ENCODE assay signal across 16 cellular contexts in genomic region chrX:46597208-46597607, GRCh38. TPM values are rescaled to one million over a fixed set of nuclear protein-coding genes. Genes with fewer than 3 reads are reported as not detected.
DNase-seq lines count a peak whose midpoint lies in the region; ATAC-seq and TF ChIP-seq lines count a peak whose summit lies in the region.
"Had no signal": no experiment of that assay in that cellular context is flagged by ENCODE, and none has a peak within 500 bp of the region (broad histone marks: within the 10 kb centered on the region; RNA-seq: fewer than 3 reads in every experiment).

No MANE protein-coding gene starts in this region.

- no peak overlapping the region for H3K4ac ChIP-seq in trophoblast cell (ENCODE audit: low read depth, low read length)

- no peak for TF ChIP-seq CTCF in heart left ventricle (IDR thresholded peaks at IDR 0.05)

- H3K23ac ChIP-seq in trophoblast cell (ENCODE audit: low read length), result no peak overlapping the region

- H3K36me3 ChIP-seq in heart left ventricle (no peaks in the 10 kb centered on the region), trophoblast cell (ENCODE audit: control insufficient read depth in 1 of 2, insufficient read depth in 2 of 2, low read length in 2 of 2) (no peaks in the 10 kb centered on the region)

- no peak overlapping the region for H3K9ac ChIP-seq in trophoblast cell (ENCODE audit: low read length)
- H3K9ac ChIP-seq: GM23248 had no signal

- H3K4me2 ChIP-seq in trophoblast cell (ENCODE audit: low read length), result no peak overlapping the region
- H3K4me2 ChIP-seq: A549 had no signal

- intact Hi-C loops in activated naive CD4-positive, alpha-beta T cell treated with anti-CD3 and anti-CD28 coated beads for 36 hours (cut with micrococcal nuclease), result no loop called here
- intact Hi-C loops in right cardiac atrium (cut with DNase I) (no loop called here), heart left ventricle (cut with DNase I) (loop anchor here in 1 of 10 donors (5.0 kb wide), 1 partner anchor 35 kb away; no protein-coding TSS in a partner anchor)
- intact Hi-C loops in dendritic cell treated with granulocyte-macrophage colony-stimulating factor and Interleukin-4, amounts not matched to agents 40 ng/mL and 50 ng/mL, for 4 days (cut with micrococcal nuclease), result no loop called here

- CTCF ChIA-PET in activated naive CD4-positive, alpha-beta T cell treated with anti-CD3 and anti-CD28 coated beads, Interleukin-2, amount 10 ng/mL, durations not matched to agents 7 days and 5 days (lab: Charles Lee), result no interaction called here
- CTCF ChIA-PET in activated naive CD4-positive, alpha-beta T cell treated with anti-CD3 and anti-CD28 coated beads for 36 hours (lab: Charles Lee), result no interaction called here

- H3K27me3 ChIP-seq in right cardiac atrium (ENCODE audit: control insufficient read depth, insufficient read depth), result no peaks in the 10 kb centered on the region
- no peaks in the 10 kb centered on the region for H3K27me3 ChIP-seq in heart left ventricle
- no peaks in the 10 kb centered on the region for H3K27me3 ChIP-seq in trophoblast cell (ENCODE audit: insufficient read depth, low read length)

- ATAC-seq in right cardiac atrium, result no peak
- ATAC-seq in heart left ventricle, result no peak
- ATAC-seq: A549, HepG2 had no signal

- no peaks in the 10 kb centered on the region for H3K27me3 Mint-ChIP-seq in activated naive CD4-positive, alpha-beta T cell treated with anti-CD3 and anti-CD28 coated beads, Interleukin-2, amount 10 ng/mL, durations not matched to agents 7 days and 5 days
- H3K27me3 Mint-ChIP-seq in activated naive CD4-positive, alpha-beta T cell treated with anti-CD3 and anti-CD28 coated beads for 36 hours (ENCODE audit: low read depth), result no peaks in the 10 kb centered on the region
- H3K27me3 Mint-ChIP-seq in dendritic cell treated with granulocyte-macrophage colony-stimulating factor and Interleukin-4, amounts not matched to agents 40 ng/mL and 50 ng/mL, for 4 days, result no peaks in the 10 kb centered on the region
- H3K27me3 Mint-ChIP-seq: CD4-positive, alpha-beta T cell had no signal

- H2AFZ ChIP-seq in trophoblast cell (ENCODE audit: insufficient read depth, low read length, poor library complexity), result no peak overlapping the region
- H2AFZ ChIP-seq: GM23248 had no signal

- DNase-seq in activated naive CD4-positive, alpha-beta T cell treated with anti-CD3 and anti-CD28 coated beads, Interleukin-2, amount 10 ng/mL, durations not matched to agents 7 days and 5 days, result no peak
- DNase-seq in activated naive CD4-positive, alpha-beta T cell treated with anti-CD3 and anti-CD28 coated beads for 36 hours, result no peak
- DNase-seq in right cardiac atrium (no peak), heart left ventricle (no peak), trophoblast cell (no peak), germinal center (ENCODE audit: low spot score) (no peak)
- DNase-seq: AML-193; Caco-2; CD4-positive, alpha-beta T cell; GM23248 had no signal

- 87% methylated on average over 8 of the region's 8 CpGs for WGBS in right cardiac atrium
- WGBS in heart left ventricle, 4 donors, result 80 to 89% (median 83%) methylated on average over 8 of the region's 8 CpGs
- no CpG with 5 or more reads among the region's 8 CpGs for WGBS in trophoblast cell (ENCODE audit: extremely low coverage, insufficient coverage, insufficient read length)

- no peak overlapping the region for H2BK12ac ChIP-seq in trophoblast cell (ENCODE audit: low read length)

- peaks cover 27% of the 10 kb centered on the region for H3K36me3 Mint-ChIP-seq in activated naive CD4-positive, alpha-beta T cell treated with anti-CD3 and anti-CD28 coated beads, Interleukin-2, amount 10 ng/mL, durations not matched to agents 7 days and 5 days
- peaks cover 2% of the 10 kb centered on the region for H3K36me3 Mint-ChIP-seq in activated naive CD4-positive, alpha-beta T cell treated with anti-CD3 and anti-CD28 coated beads for 36 hours (ENCODE audit: low read depth)
- H3K36me3 Mint-ChIP-seq in dendritic cell treated with granulocyte-macrophage colony-stimulating factor and Interleukin-4, amounts not matched to agents 40 ng/mL and 50 ng/mL, for 4 days (ENCODE audit: low read depth), result no peaks in the 10 kb centered on the region

- no peak overlapping the region for H2AK5ac ChIP-seq in trophoblast cell (ENCODE audit: low read length)

- peak overlapping the region; percentile 42 for H3K27ac Mint-ChIP-seq in activated naive CD4-positive, alpha-beta T cell treated with anti-CD3 and anti-CD28 coated beads, Interleukin-2, amount 10 ng/mL, durations not matched to agents 7 days and 5 days
- no peak overlapping the region for H3K27ac Mint-ChIP-seq in activated naive CD4-positive, alpha-beta T cell treated with anti-CD3 and anti-CD28 coated beads for 36 hours
- peak overlapping the region; percentile 52 for H3K27ac Mint-ChIP-seq in dendritic cell treated with granulocyte-macrophage colony-stimulating factor and Interleukin-4, amounts not matched to agents 40 ng/mL and 50 ng/mL, for 4 days
- H3K27ac Mint-ChIP-seq: CD4-positive, alpha-beta T cell had no signal

- no peak overlapping the region for H3K4me3 Mint-ChIP-seq in activated naive CD4-positive, alpha-beta T cell treated with anti-CD3 and anti-CD28 coated beads, Interleukin-2, amount 10 ng/mL, durations not matched to agents 7 days and 5 days
- H3K4me3 Mint-ChIP-seq in activated naive CD4-positive, alpha-beta T cell treated with anti-CD3 and anti-CD28 coated beads for 36 hours, result no peak overlapping the region
- H3K4me3 Mint-ChIP-seq in dendritic cell treated with granulocyte-macrophage colony-stimulating factor and Interleukin-4, amounts not matched to agents 40 ng/mL and 50 ng/mL, for 4 days, result no peak overlapping the region
- H3K4me3 Mint-ChIP-seq: CD4-positive, alpha-beta T cell had no signal

- no peaks in the 10 kb centered on the region for H3K79me2 ChIP-seq in trophoblast cell (ENCODE audit: control insufficient read depth, insufficient read depth, low read length, poor library complexity)

- peak overlapping the region; percentile 52 for H3K27ac ChIP-seq in right cardiac atrium (ENCODE audit: low read length)
- peak overlapping the region in 5 of 12 donors; percentile 20 to 39 (median 33) for H3K27ac ChIP-seq in heart left ventricle
- no peak overlapping the region for H3K27ac ChIP-seq in trophoblast cell (ENCODE audit: low read depth, low read length)
- H3K27ac ChIP-seq: 22Rv1, A549, C4-2B, GM23248 had no signal

- H3K4me3 ChIP-seq in right cardiac atrium (ENCODE audit: low read length) (no peak overlapping the region), heart left ventricle (no peak overlapping the region), trophoblast cell (ENCODE audit: low read depth, low read length) (no peak overlapping the region)
- H3K4me3 ChIP-seq: A549, GM23248, HAP-1 had no signal

- H3K4me1 ChIP-seq in right cardiac atrium (ENCODE audit: control insufficient read depth, insufficient read depth, low read length), result peaks cover 2% of the 10 kb centered on the region
- peaks cover 0 to 62% (median 14%) of the 10 kb centered on the region in 12 donors for H3K4me1 ChIP-seq in heart left ventricle
- no peaks in the 10 kb centered on the region for H3K4me1 ChIP-seq in trophoblast cell (ENCODE audit: control insufficient read depth in 1 of 2, insufficient read depth in 2 of 2, low read length in 2 of 2)
- H3K4me1 ChIP-seq: Caco-2 had no signal

- H2BK120ac ChIP-seq in trophoblast cell (ENCODE audit: insufficient read depth, low read length, poor library complexity), result no peak overlapping the region

- no peak overlapping the region for H4K8ac ChIP-seq in trophoblast cell (ENCODE audit: low read depth, low read length)

- no peak for TF ChIP-seq POLR2A in heart left ventricle (IDR thresholded peaks at IDR 0.05)

- no peak overlapping the region for H3K18ac ChIP-seq in trophoblast cell (ENCODE audit: low read length)

- H3K79me1 ChIP-seq in trophoblast cell (ENCODE audit: low read length), result no peaks in the 10 kb centered on the region

- H4K12ac ChIP-seq in trophoblast cell (ENCODE audit: low read depth, low read length), result no peak overlapping the region

- H3K9me3 Mint-ChIP-seq in activated naive CD4-positive, alpha-beta T cell treated with anti-CD3 and anti-CD28 coated beads, Interleukin-2, amount 10 ng/mL, durations not matched to agents 7 days and 5 days, result no peaks in the 10 kb centered on the region
- no peaks in the 10 kb centered on the region for H3K9me3 Mint-ChIP-seq in activated naive CD4-positive, alpha-beta T cell treated with anti-CD3 and anti-CD28 coated beads for 36 hours
- H3K9me3 Mint-ChIP-seq in dendritic cell treated with granulocyte-macrophage colony-stimulating factor and Interleukin-4, amounts not matched to agents 40 ng/mL and 50 ng/mL, for 4 days, result no peaks in the 10 kb centered on the region
- H3K9me3 Mint-ChIP-seq: CD4-positive, alpha-beta T cell had no signal

- H4K91ac ChIP-seq in trophoblast cell (ENCODE audit: low read depth, low read length), result no peak overlapping the region

- H3K14ac ChIP-seq in trophoblast cell (ENCODE audit: low read length), result no peak overlapping the region

- H3K4me1 Mint-ChIP-seq in activated naive CD4-positive, alpha-beta T cell treated with anti-CD3 and anti-CD28 coated beads, Interleukin-2, amount 10 ng/mL, durations not matched to agents 7 days and 5 days, result peaks cover 12% of the 10 kb centered on the region
- H3K4me1 Mint-ChIP-seq in activated naive CD4-positive, alpha-beta T cell treated with anti-CD3 and anti-CD28 coated beads for 36 hours (ENCODE audit: low read depth), result no peaks in the 10 kb centered on the region
- H3K4me1 Mint-ChIP-seq in dendritic cell treated with granulocyte-macrophage colony-stimulating factor and Interleukin-4, amounts not matched to agents 40 ng/mL and 50 ng/mL, for 4 days (ENCODE audit: low read depth), result no peaks in the 10 kb centered on the region

- H3K9me3 ChIP-seq in right cardiac atrium (ENCODE audit: control insufficient read depth, low read length) (no peaks in the 10 kb centered on the region), heart left ventricle (no peaks in the 10 kb centered on the region), trophoblast cell (ENCODE audit: insufficient read depth, low read depth, low read length) (no peaks in the 10 kb centered on the region)
- H3K9me3 ChIP-seq: A549, Caco-2, HAP-1 had no signal

- H2BK5ac ChIP-seq in trophoblast cell (ENCODE audit: low read depth, low read length, poor library complexity), result no peak overlapping the region

RNA-seq across cellular contexts. Expression of gene CHST7, which starts 23.6 kb away (rescaled TPM):
- total RNA-seq in activated naive CD4-positive, alpha-beta T cell treated with anti-CD3 and anti-CD28 coated beads for 36 hours, result under 1 TPM; 0.79 to 0.99 TPM
- total RNA-seq in right cardiac atrium (10 to 100 TPM; 12.8 to 41.5 (median 16.2) TPM), heart left ventricle (10 to 100 TPM in 5 of 9 donors, 1 to 10 TPM in 4; 5.0 to 41.8 (median 15.0) TPM)
- polyA plus RNA-seq in right cardiac atrium (10.6 TPM), heart left ventricle (10 to 100 TPM in 1 of 2 donors, 1 to 10 TPM in 1; 3.6 to 31.7 TPM)
- polyA plus RNA-seq in trophoblast cell (2013), result 1.8 and 2.2 TPM in 2 replicates

RNA-seq across cellular contexts. Expression of gene ZNF674, which starts 52.0 kb away (rescaled TPM):
- total RNA-seq in activated naive CD4-positive, alpha-beta T cell treated with anti-CD3 and anti-CD28 coated beads for 36 hours, result 1 to 10 TPM in 1 of 2 experiments, under 1 TPM in 1; 0.94 to 1.9 TPM
- total RNA-seq in right cardiac atrium (1 to 10 TPM; 2.7 to 3.2 (median 3.0) TPM), heart left ventricle (1 to 10 TPM in 8 of 9 donors, under 1 TPM in 1; 0.81 to 5.6 (median 3.8) TPM)
- polyA plus RNA-seq in right cardiac atrium (1.4 TPM), heart left ventricle (1 to 10 TPM; 1.0 to 2.0 TPM)
- polyA plus RNA-seq in trophoblast cell (2013), result 2.6 and 2.7 TPM in 2 replicates
